Comparison of ENCODE assay signal across 24 cellular contexts in the genomic region with DNA sequence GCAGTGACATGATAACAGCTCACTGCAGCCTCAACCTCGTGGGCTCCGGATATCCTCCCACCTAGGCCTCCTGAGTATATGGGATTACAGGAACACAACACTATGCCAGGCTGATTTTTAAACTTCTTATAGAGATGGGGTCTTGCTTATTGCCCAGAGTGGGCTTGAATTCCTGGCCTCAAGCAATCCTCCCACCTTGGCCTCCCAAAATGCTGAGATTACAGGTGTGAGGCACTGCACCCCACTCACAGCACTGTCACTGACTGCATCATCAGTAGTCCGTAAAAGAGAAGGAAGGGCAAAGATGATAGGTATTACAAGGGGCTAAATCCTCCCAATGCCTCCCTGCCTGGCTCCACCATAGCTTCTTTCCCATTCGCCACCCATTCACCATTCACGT.
"Had no signal": no experiment of that assay in that cellular context is flagged by ENCODE, and none has a peak within 500 bp of the region (broad histone marks: within the 10 kb centered on the region; RNA-seq: fewer than 3 reads in every experiment).

No MANE protein-coding gene starts in this region.

- FAIRE-seq: astrocyte, small intestine, urothelium cell line had no signal

- H3K4me1 ChIP-seq: foreskin keratinocyte had no signal

- H3K27ac Mint-ChIP-seq: activated naive CD8-positive, alpha-beta T cell; mesothelial cell of epicardium; naive thymus-derived CD8-positive, alpha-beta T cell; stimulated activated memory B cell treated with anti-CD40 and anti-IgM and Interleukin-4, amounts not matched to agents 10 μg/mL and 1 μg/mL and 100 μg/mL, for 72 hours had no signal

- H3K4me3 ChIP-seq: adrenal gland, lung, stomach, suprapubic skin, tibial nerve had no signal

- DNase-seq: activated CD4-positive, alpha-beta T cell treated with anti-CD3 and anti-CD28 coated beads for 1 hour; activated CD4-positive, alpha-beta T cell treated with anti-CD3 and anti-CD28 coated beads, Interleukin-2, amount 50 U/mL, for 1 hour; activated gamma-delta T cell treated with Interleukin-2 at 50 U/mL for 16 hours; activated T-cell treated with anti-CD3 and anti-CD28 coated beads, Interleukin-2, amount 50 U/mL, for 1 hour; adrenal gland; central memory CD4-positive, alpha-beta T cell; dermis blood vessel endothelial cell; effector CD8-positive, alpha-beta T cell; foreskin keratinocyte; naive thymus-derived CD8-positive, alpha-beta T cell; small intestine; stimulated activated CD4-positive, alpha-beta T cell treated with anti-CD3 and anti-CD28 coated beads, Interleukin-2, amount 100 ng/mL, for 24 hours; stomach had no signal

- H3K9me3 ChIP-seq: adrenal gland, stomach, suprapubic skin, tibial nerve had no signal

- ATAC-seq: foreskin keratinocyte; left lobe of liver; naive thymus-derived CD8-positive, alpha-beta T cell; sciatic nerve; stimulated activated memory B cell treated with anti-CD40 and anti-IgM and Interleukin-4, amounts not matched to agents 10 μg/mL and 1 μg/mL and 100 μg/mL, for 72 hours had no signal

- H3K9me3 Mint-ChIP-seq: mesothelial cell of epicardium; naive thymus-derived CD8-positive, alpha-beta T cell; stimulated activated memory B cell treated with anti-CD40 and anti-IgM and Interleukin-4, amounts not matched to agents 10 μg/mL and 1 μg/mL and 100 μg/mL, for 72 hours had no signal

- H3K36me3 ChIP-seq: adrenal gland, stomach, suprapubic skin, tibial nerve had no signal

- H3K9ac ChIP-seq: parathyroid adenoma had no signal

- H2AFZ ChIP-seq: parathyroid adenoma had no signal

- H3K4me3 Mint-ChIP-seq: activated naive CD8-positive, alpha-beta T cell; mesothelial cell of epicardium; naive thymus-derived CD8-positive, alpha-beta T cell; stimulated activated memory B cell treated with anti-CD40 and anti-IgM and Interleukin-4, amounts not matched to agents 10 μg/mL and 1 μg/mL and 100 μg/mL, for 72 hours had no signal

- H3K36me3 Mint-ChIP-seq: activated naive CD8-positive, alpha-beta T cell; mesothelial cell of epicardium; naive thymus-derived CD8-positive, alpha-beta T cell; stimulated activated memory B cell treated with anti-CD40 and anti-IgM and Interleukin-4, amounts not matched to agents 10 μg/mL and 1 μg/mL and 100 μg/mL, for 72 hours had no signal

- H3K27ac ChIP-seq: adrenal gland, foreskin keratinocyte, parathyroid adenoma, stomach, tibial nerve had no signal
